15 cellular contexts compared by ENCODE assay signal in genomic region chr15:20351448-20351961, GRCh38.
DNase-seq lines count a peak whose midpoint lies in the region; ATAC-seq and TF ChIP-seq lines count a peak whose summit lies in the region.
"Had no signal": no experiment of that assay in that cellular context is flagged by ENCODE, and none has a peak within 500 bp of the region (broad histone marks: within the 10 kb centered on the region; RNA-seq: fewer than 3 reads in every experiment).

No MANE protein-coding gene starts in this region.

- no peak overlapping the region for H3K27ac ChIP-seq in heart left ventricle
- H3K27ac ChIP-seq: esophagus squamous epithelium had no signal

- H3K27me3 ChIP-seq in heart left ventricle, result peaks cover 0 to 71% (median 5%) of the 10 kb centered on the region in 9 donors
- H3K27me3 ChIP-seq: esophagus squamous epithelium had no signal

- no peak for ATAC-seq in activated CD4-positive, alpha-beta T cell treated with anti-CD3 and anti-CD28 coated beads for 36 hours
- ATAC-seq in heart left ventricle (no peak), sciatic nerve (no peak), HG03095 (IDR thresholded peaks at IDR 0.05; ENCODE audit: unreplicated experiment) (no peak)
- ATAC-seq: PC-3 had no signal

- POLR2A ChIA-PET in activated CD4-positive, alpha-beta T cell treated with anti-CD3 and anti-CD28 coated beads for 36 hours (lab: Charles Lee), result no interaction called here

- no peak for TF ChIP-seq POLR2A in heart left ventricle (IDR thresholded peaks at IDR 0.05)

- peaks cover 0 to 2% (median 0%) of the 10 kb centered on the region in 12 donors for H3K4me1 ChIP-seq in heart left ventricle
- H3K4me1 ChIP-seq: esophagus squamous epithelium had no signal

- H3K36me3 ChIP-seq in heart left ventricle, result no peaks in the 10 kb centered on the region
- H3K36me3 ChIP-seq: esophagus squamous epithelium had no signal

- TF ChIP-seq CTCF in GM13977 (IDR thresholded peaks at IDR 0.05; ENCODE audit: extremely low read depth, insufficient read depth, missing control alignments), result no peak
- no peak for TF ChIP-seq CTCF in heart left ventricle (IDR thresholded peaks at IDR 0.05)

- in situ Hi-C loops in GM13977 (cut with MboI; ENCODE audit: low pct_unique_long_range_greater_than_20kb, low sequenced_read_pairs, unreplicated experiment), result no loop called here

- no peaks in the 10 kb centered on the region for H3K36me3 Mint-ChIP-seq in activated CD4-positive, alpha-beta T cell treated with anti-CD3 and anti-CD28 coated beads for 36 hours (ENCODE audit: low read depth)
- H3K36me3 Mint-ChIP-seq: CD4-positive, alpha-beta memory T cell had no signal

- intact Hi-C loops in activated CD4-positive, alpha-beta T cell treated with anti-CD3 and anti-CD28 coated beads for 36 hours (cut with DNase I, micrococcal nuclease), result no loop called here
- intact Hi-C loops in heart left ventricle (cut with DNase I) (loop anchor here in 3 of 10 donors (2.0 to 10.0 kb wide), 4 partner anchors 49 to 1901 kb away; no protein-coding TSS in a partner anchor), sciatic nerve (cut with DNase I) (no loop called here)

- H3K4me3 Mint-ChIP-seq in activated CD4-positive, alpha-beta T cell treated with anti-CD3 and anti-CD28 coated beads for 36 hours, result no peak overlapping the region
- H3K4me3 Mint-ChIP-seq: CD4-positive, alpha-beta memory T cell; dendritic cell treated with granulocyte-macrophage colony-stimulating factor and Interleukin-4, amounts not matched to agents 40 ng/mL and 50 ng/mL, for 4 days had no signal

- WGBS in heart left ventricle, 4 donors, result 49 to 57% (median 55%) methylated on average over 8 of the region's 8 CpGs

- CTCF ChIA-PET in activated CD4-positive, alpha-beta T cell treated with anti-CD3 and anti-CD28 coated beads for 36 hours (lab: Charles Lee), result interaction anchor here (1.0 kb wide), 1 partner anchor 9 kb away, joined by 3 read pairs; no protein-coding TSS in a partner anchor

- peaks cover 2% of the 10 kb centered on the region for H3K27me3 Mint-ChIP-seq in activated CD4-positive, alpha-beta T cell treated with anti-CD3 and anti-CD28 coated beads for 36 hours
- H3K27me3 Mint-ChIP-seq: dendritic cell treated with granulocyte-macrophage colony-stimulating factor and Interleukin-4, amounts not matched to agents 40 ng/mL and 50 ng/mL, for 4 days had no signal

- H3K9me3 ChIP-seq in heart left ventricle, result peaks cover 0 to 12% (median 5%) of the 10 kb centered on the region in 12 donors

- H3K4me3 ChIP-seq in heart left ventricle, result no peak overlapping the region
- H3K4me3 ChIP-seq: esophagus squamous epithelium had no signal

- H3K27ac Mint-ChIP-seq in activated CD4-positive, alpha-beta T cell treated with anti-CD3 and anti-CD28 coated beads for 36 hours, result no peak overlapping the region
- H3K27ac Mint-ChIP-seq: CD4-positive, alpha-beta memory T cell; dendritic cell treated with granulocyte-macrophage colony-stimulating factor and Interleukin-4, amounts not matched to agents 40 ng/mL and 50 ng/mL, for 4 days had no signal

- H3K4me1 Mint-ChIP-seq in activated CD4-positive, alpha-beta T cell treated with anti-CD3 and anti-CD28 coated beads for 36 hours, result peaks cover 6% of the 10 kb centered on the region

- no peaks in the 10 kb centered on the region for H3K9me3 Mint-ChIP-seq in activated CD4-positive, alpha-beta T cell treated with anti-CD3 and anti-CD28 coated beads for 36 hours (ENCODE audit: low read depth)
- H3K9me3 Mint-ChIP-seq: dendritic cell treated with granulocyte-macrophage colony-stimulating factor and Interleukin-4, amounts not matched to agents 40 ng/mL and 50 ng/mL, for 4 days had no signal

- peak; percentile 8 for DNase-seq in activated CD4-positive, alpha-beta T cell treated with anti-CD3 and anti-CD28 coated beads for 36 hours
- no peak for DNase-seq in activated CD4-positive, alpha-beta T cell treated with anti-CD3 and anti-CD28 coated beads, Interleukin-2, amount 50 U/mL, for 1 hour
- DNase-seq in GM13977 (ENCODE audit: low spot score) (peak; percentile 44), heart left ventricle (peak in 3 of 5 donors; percentile 32 to 73 (median 36)), sciatic nerve (ENCODE audit: low spot score) (peak; percentile 56), COR-L47 (lab: John Stamatoyannopoulos, UW) (no peak), NOMO-1 treated with dmso at 0.1 percent for 144 hours (lab: John Stamatoyannopoulos, UW; ENCODE audit: unreplicated experiment) (no peak)
- DNase-seq: activated naive CD4-positive, alpha-beta T cell treated with Interleukin-2 at 50 U/mL for 16 hours; esophagus squamous epithelium; NCI-H2081; NCI-H526 treated with DMSO at 0.1 percent for 48 hours; PC-3 had no signal

Comparison
In these comparisons a context has a peak if more than half of its experiments do, and no peak if none do; other contexts are left out.
1. DNase-seq: peak in activated CD4-positive, alpha-beta T cell treated with anti-CD3 and anti-CD28 coated beads for 36 hours (single experiment), GM13977 (single experiment), heart left ventricle (3 of 5) and sciatic nerve (single experiment); none in activated CD4-positive, alpha-beta T cell treated with anti-CD3 and anti-CD28 coated beads, Interleukin-2, amount 50 U/mL, for 1 hour (single experiment), COR-L47 (single experiment) and NOMO-1 treated with dmso at 0.1 percent for 144 hours (single experiment).